ENCODE assay signal across 27 cellular contexts in genomic region chr4:189804884-189805283, GRCh38.
A peak's percentile ranks its signal among the peaks of the same experiment; 100 is the strongest.
DNase-seq lines count a peak whose midpoint lies in the region; ATAC-seq lines count a peak whose summit lies in the region.
"Had no signal": no experiment of that assay in that cellular context is flagged by ENCODE, and none has a peak within 500 bp of the region (broad histone marks: within the 10 kb centered on the region; RNA-seq: fewer than 3 reads in every experiment).

No MANE protein-coding gene starts in this region.

- no peak overlapping the region for H3K27ac ChIP-seq in Karpas-422 (ENCODE audit: low read length)
- H3K27ac ChIP-seq: A549, C4-2B, GM23248, RWPE1, SK-N-MC had no signal

- intact Hi-C loops in left cardiac atrium (cut with DNase I) = loop anchor here in 1 of 2 donors (2.0 kb wide), 1 partner anchor 34 kb away; no protein-coding TSS in a partner anchor

- no peaks in the 10 kb centered on the region for H3K79me2 ChIP-seq in Karpas-422 (ENCODE audit: low read length)

- H3K4me1 ChIP-seq in Karpas-422 (ENCODE audit: low read length) = no peaks in the 10 kb centered on the region
- H3K4me1 ChIP-seq: A549 had no signal

- H3K9me2 ChIP-seq in Karpas-422 (replicated peaks; ENCODE audit: insufficient read depth, low read length) = no peaks in the 10 kb centered on the region

- H3K9me3 ChIP-seq in Karpas-422 (ENCODE audit: low read length) = no peaks in the 10 kb centered on the region
- H3K9me3 ChIP-seq: A549 had no signal

- no peaks in the 10 kb centered on the region for H4K20me1 ChIP-seq in Karpas-422 (ENCODE audit: insufficient read depth, low read depth, low read length)

- H3K36me3 ChIP-seq in Karpas-422 (ENCODE audit: insufficient read depth, low read length) = no peaks in the 10 kb centered on the region

- no peak overlapping the region for H2AFZ ChIP-seq in Karpas-422 (ENCODE audit: low read length)
- H2AFZ ChIP-seq: GM23248 had no signal

- no peak overlapping the region for H3K4me2 ChIP-seq in Karpas-422 (ENCODE audit: low read depth, low read length, poor library complexity, severe bottlenecking)
- H3K4me2 ChIP-seq: A549 had no signal

- no peak overlapping the region for H3K9ac ChIP-seq in Karpas-422 (ENCODE audit: low read length)
- H3K9ac ChIP-seq: GM23248 had no signal

- H3K27me3 ChIP-seq in Karpas-422 (ENCODE audit: low read length) = no peaks in the 10 kb centered on the region

- H3K4me3 ChIP-seq in Karpas-422 (ENCODE audit: low read length) = no peak overlapping the region
- H3K4me3 ChIP-seq: A549, GM12878, GM23248, K562, SK-N-MC had no signal

- DNase-seq in HUDEP-2 (lab: John Stamatoyannopoulos, UW; ENCODE audit: unreplicated experiment in 76 of 76) = peak in 73 of 76 experiments; percentile 4 to 93 (median 67)
- DNase-seq in OCI-M1 (lab: John Stamatoyannopoulos, UW) = peak; percentile 76
- DNase-seq in left cardiac atrium = peak; percentile 70
- peak; percentile 66 for DNase-seq in left kidney (ENCODE audit: low read depth, low spot score)
- DNase-seq in NCI-H524 treated with DMSO at 0.1 percent for 48 hours (lab: John Stamatoyannopoulos, UW) = no peak
- DNase-seq in stimulated activated naive CD8-positive, alpha-beta T cell treated with anti-CD3 and anti-CD28 coated beads, Interleukin-15, Interleukin-2, amounts not matched to agents 100 U/mL and 50 U/mL, for 24 hours = no peak
- DNase-seq in Karpas-422 = no peak
- DNase-seq: CD8-positive, alpha-beta memory T cell; DMS 273 treated with DMSO at 0.1 percent for 48 hours; DMS79; EL; GDM1; GM23248; H7; MM.1S; NCI-H2029; NCI-H446; NCI-H526; NCI-H82; SIG-M5 had no signal

- peak; percentile 72 to 84 for ATAC-seq in left cardiac atrium
- ATAC-seq in stimulated activated naive CD8-positive, alpha-beta T cell treated with anti-CD3 and anti-CD28 coated beads, Interleukin-15, Interleukin-2, amounts not matched to agents 100 U/mL and 50 U/mL, for 24 hours = no peak
- ATAC-seq: A549, GM12878, K562, Panc1 had no signal

Comparison
In these comparisons a context has a peak if more than half of its experiments do, and no peak if none do; other contexts are left out.
1. DNase-seq: peak in HUDEP-2 (73 of 76), OCI-M1 (single experiment), left cardiac atrium (single experiment) and left kidney (single experiment); none in NCI-H524 treated with DMSO at 0.1 percent for 48 hours (single experiment), stimulated activated naive CD8-positive, alpha-beta T cell treated with anti-CD3 and anti-CD28 coated beads, Interleukin-15, Interleukin-2, amounts not matched to agents 100 U/mL and 50 U/mL, for 24 hours (single experiment) and Karpas-422 (single experiment).